Comparison of ENCODE assay signal across 11 cellular contexts in the genomic region with DNA sequence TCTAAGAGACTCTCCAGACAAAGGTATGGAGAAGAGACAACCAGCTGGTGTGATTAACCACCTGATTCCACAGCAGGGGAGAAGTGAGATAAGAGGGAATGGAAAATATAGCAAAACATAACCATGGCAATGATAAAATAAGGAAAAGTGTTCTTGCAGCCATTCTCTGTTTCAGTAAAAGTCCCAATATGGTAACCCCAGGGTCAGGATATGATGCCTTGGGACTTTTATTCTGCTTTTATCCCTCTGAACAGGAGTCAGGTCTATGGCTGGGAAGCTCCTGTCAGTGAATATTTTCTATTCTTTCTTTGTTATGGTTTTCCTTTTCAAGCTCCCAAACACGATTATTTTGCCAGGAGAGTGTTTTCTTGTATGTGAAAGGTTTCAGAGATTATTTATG.
A peak's percentile ranks its signal among the peaks of the same experiment; 100 is the strongest.
DNase-seq lines count a peak whose midpoint lies in the region; ATAC-seq and TF ChIP-seq lines count a peak whose summit lies in the region.
"Had no signal": no experiment of that assay in that cellular context is flagged by ENCODE, and none has a peak within 500 bp of the region (broad histone marks: within the 10 kb centered on the region; RNA-seq: fewer than 3 reads in every experiment).

No MANE protein-coding gene starts in this region.

- H3K4me1 Mint-ChIP-seq in CD4-positive, alpha-beta T cell (ENCODE audit: low read depth) = peaks cover 93% of the 10 kb centered on the region
- peaks cover 27% of the 10 kb centered on the region for H3K4me1 Mint-ChIP-seq in nephron

- intact Hi-C loops in CD4-positive, alpha-beta T cell (cut with DNase I, micrococcal nuclease) = no loop called here

- H3K27ac ChIP-seq in CD4-positive, alpha-beta T cell (ENCODE audit: low read depth, low read length) = peak overlapping the region; percentile 25

- no peak overlapping the region for H3K4me3 ChIP-seq in choroid plexus epithelial cell (ENCODE audit: low read depth, low read length)

- H3K9me3 ChIP-seq in CD4-positive, alpha-beta T cell (ENCODE audit: control insufficient read depth, low read length) = no peaks in the 10 kb centered on the region

- no peak overlapping the region for H3K4me3 Mint-ChIP-seq in CD4-positive, alpha-beta T cell
- no peak overlapping the region for H3K4me3 Mint-ChIP-seq in nephron
- H3K4me3 Mint-ChIP-seq: B cell had no signal

- no peak for TF ChIP-seq CTCF in CD4-positive, alpha-beta T cell (IDR thresholded peaks at IDR 0.05)
- TF ChIP-seq CTCF in choroid plexus epithelial cell (conservative IDR thresholded peaks at IDR 0.05; ENCODE audit: low read depth, low read length) = no peak
- no peak for TF ChIP-seq CTCF in nephron (IDR thresholded peaks at IDR 0.05; ENCODE audit: unreplicated experiment in 3 of 3)

- H3K36me3 Mint-ChIP-seq in CD4-positive, alpha-beta T cell (ENCODE audit: low read depth) = no peaks in the 10 kb centered on the region
- no peaks in the 10 kb centered on the region for H3K36me3 Mint-ChIP-seq in nephron (ENCODE audit: low read depth)

- DNase-seq in CD4-positive, alpha-beta T cell = no peak
- DNase-seq in NCI-H146 (lab: John Stamatoyannopoulos, UW) = peak; percentile 92
- DNase-seq in choroid plexus epithelial cell (ENCODE audit: low read depth) = peak; percentile 8
- no peak for DNase-seq in NCI-H1092 treated with DMSO at 0.1 percent for 48 hours (lab: John Stamatoyannopoulos, UW)
- no peak for DNase-seq in activated effector memory CD4-positive, alpha-beta T cell treated with anti-CD3 and anti-CD28 coated beads, Interleukin-2, amount 50 U/mL, for 16 hours
- no peak for DNase-seq in amniotic stem cell (lab: John Stamatoyannopoulos, UW)
- DNase-seq: C1 segment of cervical spinal cord, DMS 273 treated with DMSO at 0.1 percent for 48 hours had no signal

- H3K9me3 Mint-ChIP-seq in CD4-positive, alpha-beta T cell = no peaks in the 10 kb centered on the region
- H3K9me3 Mint-ChIP-seq in nephron = no peaks in the 10 kb centered on the region

- H3K27me3 ChIP-seq in CD4-positive, alpha-beta T cell (ENCODE audit: control insufficient read depth, insufficient read depth, low read length) = no peaks in the 10 kb centered on the region

- CTCF ChIA-PET in CD4-positive, alpha-beta T cell (lab: Charles Lee) = no interaction called here

- no peak for ATAC-seq in CD4-positive, alpha-beta T cell (ENCODE audit: poor library complexity)
- ATAC-seq: HCT116 had no signal

- no peaks in the 10 kb centered on the region for H3K27me3 Mint-ChIP-seq in CD4-positive, alpha-beta T cell
- no peaks in the 10 kb centered on the region for H3K27me3 Mint-ChIP-seq in nephron (ENCODE audit: low read depth)
- H3K27me3 Mint-ChIP-seq: B cell had no signal

- H3K27ac Mint-ChIP-seq in CD4-positive, alpha-beta T cell = peak overlapping the region; percentile 93
- peak overlapping the region in 2 of 3 experiments; percentile 37 to 76 for H3K27ac Mint-ChIP-seq in nephron
- H3K27ac Mint-ChIP-seq: B cell had no signal

- POLR2A ChIA-PET in CD4-positive, alpha-beta T cell (lab: Charles Lee) = no interaction called here

Comparison
In these comparisons a context has a peak if more than half of its experiments do, and no peak if none do; other contexts are left out.
1. DNase-seq: peak in NCI-H146 (single experiment) and choroid plexus epithelial cell (single experiment); none in CD4-positive, alpha-beta T cell (0 of 10), NCI-H1092 treated with DMSO at 0.1 percent for 48 hours (single experiment), activated effector memory CD4-positive, alpha-beta T cell treated with anti-CD3 and anti-CD28 coated beads, Interleukin-2, amount 50 U/mL, for 16 hours (single experiment) and amniotic stem cell (single experiment).